8 cellular contexts compared by ENCODE assay signal in genomic region chr7:23513746-23514145, GRCh38. TPM values are rescaled to one million over a fixed set of nuclear protein-coding genes. Genes with fewer than 3 reads are reported as not detected.
A peak's percentile ranks its signal among the peaks of the same experiment; 100 is the strongest.
DNase-seq lines count a peak whose midpoint lies in the region; ATAC-seq and TF ChIP-seq lines count a peak whose summit lies in the region.
"Not testable (repeated sequence)": the region's sequence is repeated elsewhere in the genome, so short reads cannot be mapped to it uniquely, and the experiment has no call there.

No MANE protein-coding gene starts in this region.

- not testable (repeated sequence) for H3K27me3 Mint-ChIP-seq in CD4-positive, alpha-beta T cell; activated CD4-positive, alpha-beta T cell treated with anti-CD3 and anti-CD28 coated beads, Interleukin-2, amount 10 ng/mL, durations not matched to agents 7 days and 5 days; activated naive CD4-positive, alpha-beta T cell treated with anti-CD3 and anti-CD28 coated beads, Interleukin-2, amount 50 U/mL, for 24 hours; mesothelial cell of epicardium (ENCODE audit: low read depth); type B pancreatic cell

- not testable (repeated sequence) for H3K9me3 ChIP-seq in CD4-positive, alpha-beta T cell (ENCODE audit: control insufficient read depth, low read length); PC-3 (ENCODE audit: low read length); mammary epithelial cell (replicated peaks; ENCODE audit: insufficient read depth, low read length)

- H3K27ac Mint-ChIP-seq in CD4-positive, alpha-beta T cell, result peak overlapping the region; percentile 55
- peak overlapping the region; percentile 81 for H3K27ac Mint-ChIP-seq in activated CD4-positive, alpha-beta T cell treated with anti-CD3 and anti-CD28 coated beads, Interleukin-2, amount 10 ng/mL, durations not matched to agents 7 days and 5 days
- peak overlapping the region; percentile 53 for H3K27ac Mint-ChIP-seq in activated naive CD4-positive, alpha-beta T cell treated with anti-CD3 and anti-CD28 coated beads, Interleukin-2, amount 50 U/mL, for 24 hours
- H3K27ac Mint-ChIP-seq in mesothelial cell of epicardium, result peak overlapping the region; percentile 48
- peak overlapping the region; percentile 89 for H3K27ac Mint-ChIP-seq in type B pancreatic cell

- CTCF ChIA-PET in CD4-positive, alpha-beta T cell (lab: Charles Lee); PC-3 (lab: Charles Lee); activated CD4-positive, alpha-beta T cell treated with anti-CD3 and anti-CD28 coated beads, Interleukin-2, amount 10 ng/mL, durations not matched to agents 7 days and 5 days (lab: Charles Lee); mammary epithelial cell (lab: Charles Lee; ENCODE audit: low non-redundant PET): not testable (repeated sequence)

- not testable (repeated sequence) for DNase-seq in CD4-positive, alpha-beta T cell; PC-3; activated CD4-positive, alpha-beta T cell treated with anti-CD3 and anti-CD28 coated beads, Interleukin-2, amount 10 ng/mL, durations not matched to agents 7 days and 5 days; mesothelial cell of epicardium (ENCODE audit: low spot score in 2 of 2, unreplicated experiment in 2 of 2); type B pancreatic cell (ENCODE audit: extremely low spot score, unreplicated experiment)
- peak; percentile 65 for DNase-seq in mammary epithelial cell

- peaks cover 94% of the 10 kb centered on the region for H3K36me3 Mint-ChIP-seq in CD4-positive, alpha-beta T cell (ENCODE audit: low read depth)
- peaks cover 73% of the 10 kb centered on the region for H3K36me3 Mint-ChIP-seq in activated CD4-positive, alpha-beta T cell treated with anti-CD3 and anti-CD28 coated beads, Interleukin-2, amount 10 ng/mL, durations not matched to agents 7 days and 5 days (ENCODE audit: low read depth)
- H3K36me3 Mint-ChIP-seq in activated naive CD4-positive, alpha-beta T cell treated with anti-CD3 and anti-CD28 coated beads, Interleukin-2, amount 50 U/mL, for 24 hours, result peaks cover 22% of the 10 kb centered on the region
- H3K36me3 Mint-ChIP-seq in mesothelial cell of epicardium, result peaks cover 53% of the 10 kb centered on the region
- H3K36me3 Mint-ChIP-seq in type B pancreatic cell, result peaks cover 47% of the 10 kb centered on the region

- not testable (repeated sequence) for TF ChIP-seq CTCF in CD4-positive, alpha-beta T cell (IDR thresholded peaks at IDR 0.05); PC-3 (conservative IDR thresholded peaks at IDR 0.05; ENCODE audit: low read depth, low read length); mammary epithelial cell (conservative IDR thresholded peaks at IDR 0.05 in 1 of 2, IDR thresholded peaks at IDR 0.05 in 1 of 2; ENCODE audit: extremely low read depth in 1 of 2, insufficient read depth in 1 of 2, low read depth in 1 of 2, low read length in 2 of 2); mesothelial cell of epicardium (IDR thresholded peaks at IDR 0.05; ENCODE audit: unreplicated experiment); type B pancreatic cell (conservative IDR thresholded peaks at IDR 0.05)

- not testable (repeated sequence) for H3K4me3 Mint-ChIP-seq in CD4-positive, alpha-beta T cell; activated CD4-positive, alpha-beta T cell treated with anti-CD3 and anti-CD28 coated beads, Interleukin-2, amount 10 ng/mL, durations not matched to agents 7 days and 5 days; activated naive CD4-positive, alpha-beta T cell treated with anti-CD3 and anti-CD28 coated beads, Interleukin-2, amount 50 U/mL, for 24 hours; mesothelial cell of epicardium; type B pancreatic cell

- H3K9me3 Mint-ChIP-seq in CD4-positive, alpha-beta T cell; activated CD4-positive, alpha-beta T cell treated with anti-CD3 and anti-CD28 coated beads, Interleukin-2, amount 10 ng/mL, durations not matched to agents 7 days and 5 days; activated naive CD4-positive, alpha-beta T cell treated with anti-CD3 and anti-CD28 coated beads, Interleukin-2, amount 50 U/mL, for 24 hours; mesothelial cell of epicardium; type B pancreatic cell: not testable (repeated sequence)

- not testable (repeated sequence) for H3F3A ChIP-seq in PC-3 (ENCODE audit: low read length, unreplicated experiment)

- dilution Hi-C loops in mammary epithelial cell (cut with HindIII; ENCODE audit: low sequenced_read_pairs), result not testable (repeated sequence)

- H2AFZ ChIP-seq in PC-3 (ENCODE audit: low read length); mammary epithelial cell (ENCODE audit: low read depth, low read length): not testable (repeated sequence)

- ATAC-seq in CD4-positive, alpha-beta T cell (ENCODE audit: poor library complexity); PC-3: not testable (repeated sequence)
- ATAC-seq in esophagus mucosa, result peak; percentile 76

- not testable (repeated sequence) for H3K4me2 ChIP-seq in PC-3 (ENCODE audit: low read length); mammary epithelial cell (ENCODE audit: insufficient read depth, low read depth, low read length)

- H3K4me1 Mint-ChIP-seq in CD4-positive, alpha-beta T cell (ENCODE audit: low read depth), result peaks cover 16% of the 10 kb centered on the region
- peaks cover 24% of the 10 kb centered on the region for H3K4me1 Mint-ChIP-seq in activated CD4-positive, alpha-beta T cell treated with anti-CD3 and anti-CD28 coated beads, Interleukin-2, amount 10 ng/mL, durations not matched to agents 7 days and 5 days
- peaks cover 29% of the 10 kb centered on the region for H3K4me1 Mint-ChIP-seq in activated naive CD4-positive, alpha-beta T cell treated with anti-CD3 and anti-CD28 coated beads, Interleukin-2, amount 50 U/mL, for 24 hours
- H3K4me1 Mint-ChIP-seq in mesothelial cell of epicardium; type B pancreatic cell (ENCODE audit: unreplicated experiment): not testable (repeated sequence)

- intact Hi-C loops in CD4-positive, alpha-beta T cell (cut with DNase I, micrococcal nuclease); PC-3 (cut with micrococcal nuclease); mammary epithelial cell (cut with micrococcal nuclease): not testable (repeated sequence)

- not testable (repeated sequence) for H3K4me1 ChIP-seq in PC-3 (ENCODE audit: insufficient read depth, low read length); mammary epithelial cell (ENCODE audit: insufficient read depth, low read length)

- peaks cover 53% of the 10 kb centered on the region for H3K36me3 ChIP-seq in PC-3 (ENCODE audit: low read depth, low read length)
- peaks cover 48% of the 10 kb centered on the region for H3K36me3 ChIP-seq in mammary epithelial cell (ENCODE audit: insufficient read depth, low read length)

- not testable (repeated sequence) for H3K27me3 ChIP-seq in CD4-positive, alpha-beta T cell (ENCODE audit: control insufficient read depth, insufficient read depth, low read length); PC-3 (ENCODE audit: low read length); mammary epithelial cell (ENCODE audit: insufficient read depth, low read length)

- peaks cover 28% of the 10 kb centered on the region for H3K79me2 ChIP-seq in PC-3 (ENCODE audit: low read length)
- peaks cover 79% of the 10 kb centered on the region for H3K79me2 ChIP-seq in mammary epithelial cell (ENCODE audit: insufficient read depth, low read length)

- WGBS in mammary epithelial cell (ENCODE audit: low coverage, missing lambda C conversion rate), result 23% methylated on average over 3 of the region's 6 CpGs

- H4K20me1 ChIP-seq in PC-3 (ENCODE audit: low read length); mammary epithelial cell (ENCODE audit: insufficient read depth, low read length): not testable (repeated sequence)

- not testable (repeated sequence) for H3K9me2 ChIP-seq in PC-3 (replicated peaks; ENCODE audit: low read length)

- not testable (repeated sequence) for H3K27ac ChIP-seq in CD4-positive, alpha-beta T cell (ENCODE audit: low read depth, low read length); PC-3 (ENCODE audit: low read length); mammary epithelial cell (ENCODE audit: insufficient read depth, low read depth, low read length)

- POLR2A ChIA-PET in CD4-positive, alpha-beta T cell (lab: Charles Lee), result interaction anchor here (0.6 to 1.7 kb wide), 2 partner anchors 17 to 23 kb away, joined by 3 to 6 read pairs; no protein-coding TSS in a partner anchor
- POLR2A ChIA-PET in PC-3 (lab: Charles Lee; ENCODE audit: unreplicated experiment), result interaction anchor here (0.6 kb wide), 1 partner anchor 52 kb away, joined by 4 read pairs; no protein-coding TSS in a partner anchor
- POLR2A ChIA-PET in activated CD4-positive, alpha-beta T cell treated with anti-CD3 and anti-CD28 coated beads, Interleukin-2, amount 10 ng/mL, durations not matched to agents 7 days and 5 days (lab: Charles Lee), result not testable (repeated sequence)

- not testable (repeated sequence) for H3K9ac ChIP-seq in PC-3 (ENCODE audit: low read length); mammary epithelial cell (ENCODE audit: insufficient read depth, low read length)

- BruUV-seq in PC-3 (replicated peaks; lab: Mats Ljungman, UMichigan), result TSS peak; percentile 12
- BruUV-seq in mammary epithelial cell (replicated peaks; lab: Mats Ljungman, UMichigan), result not testable (repeated sequence)

- not testable (repeated sequence) for H3K4me3 ChIP-seq in PC-3 (ENCODE audit: low read length); mammary epithelial cell (replicated peaks in 1 of 3; ENCODE audit: insufficient read depth in 1 of 3, low read depth in 2 of 3, low read length in 3 of 3)

- in situ Hi-C loops in mammary epithelial cell (cut with MboI; ENCODE audit: low sequenced_read_pairs in 2 of 2), result not testable (repeated sequence)

RNA-seq across cellular contexts. Expression of gene TRA2A, which starts 18.0 kb away (rescaled TPM):
- total RNA-seq in CD4-positive, alpha-beta T cell, result 100 to 1,000 TPM; 246 to 275 TPM
- 27.6 and 28.3 TPM in 2 replicates for total RNA-seq in PC-3 (2014; rRNA removed)
- total RNA-seq in activated CD4-positive, alpha-beta T cell treated with anti-CD3 and anti-CD28 coated beads, Interleukin-2, amount 10 ng/mL, durations not matched to agents 7 days and 5 days, result 100 to 1,000 TPM; 109 to 143 TPM
- 10 to 100 TPM; 25.5 to 95.2 TPM for total RNA-seq in mammary epithelial cell
- polyA plus RNA-seq in mammary epithelial cell, result 34.6 TPM
- polyA minus RNA-seq in mammary epithelial cell, result 12.0 TPM
- total RNA-seq in esophagus mucosa, result 74.9 TPM
- total RNA-seq in mesothelial cell of epicardium, result 154 to 165 TPM (median 162 TPM) in 3 replicates
- 97.9 and 116 TPM in 2 replicates for total RNA-seq in type B pancreatic cell (ENCODE audit: low replicate concordance)

RNA-seq across cellular contexts. Expression of gene IGF2BP3, which starts 43.5 kb away (rescaled TPM):
- not detected for total RNA-seq in CD4-positive, alpha-beta T cell
- 8.9 and 11.7 TPM in 2 replicates for total RNA-seq in PC-3 (2014; rRNA removed)
- 1 to 10 TPM in 1 of 2 experiments, under 1 TPM in 1; 0.50 to 1.2 TPM for total RNA-seq in activated CD4-positive, alpha-beta T cell treated with anti-CD3 and anti-CD28 coated beads, Interleukin-2, amount 10 ng/mL, durations not matched to agents 7 days and 5 days
- 10 to 100 TPM in 1 of 2 donors, 1 to 10 TPM in 1; 5.0 to 14.4 TPM for total RNA-seq in mammary epithelial cell
- polyA plus RNA-seq in mammary epithelial cell, result 12.4 TPM
- polyA minus RNA-seq in mammary epithelial cell, result 28.1 TPM
- total RNA-seq in esophagus mucosa, result 3.9 TPM
- total RNA-seq in mesothelial cell of epicardium, result 84.3 to 91.3 TPM (median 89.1 TPM) in 3 replicates
- 99.3 and 107 TPM in 2 replicates for total RNA-seq in type B pancreatic cell (ENCODE audit: low replicate concordance)
